ENCODE assay signal across 22 cellular contexts in genomic region chr2:83705146-83705545, GRCh38.
"Had no signal": no experiment of that assay in that cellular context is flagged by ENCODE, and none has a peak within 500 bp of the region (broad histone marks: within the 10 kb centered on the region; RNA-seq: fewer than 3 reads in every experiment).

No MANE protein-coding gene starts in this region.

- H3K27me3 ChIP-seq: foreskin keratinocyte, neutrophil, transverse colon had no signal

- H3K4me1 ChIP-seq: foreskin keratinocyte, left ventricle myocardium inferior, lower lobe of right lung, psoas muscle, transverse colon had no signal

- H3K27ac ChIP-seq: coronary artery, foreskin keratinocyte, left ventricle myocardium inferior, lower lobe of right lung, neutrophil, psoas muscle, skin epidermis, thoracic aorta, transverse colon had no signal

- ATAC-seq: foreskin keratinocyte; lower lobe of right lung; naive thymus-derived CD4-positive, alpha-beta T cell; psoas muscle; sciatic nerve; stimulated activated naive B cell treated with anti-CD40 and anti-IgM and Interleukin-4, amounts not matched to agents 10 μg/mL and 1 μg/mL and 100 μg/mL, for 72 hours; stimulated activated naive CD8-positive, alpha-beta T cell treated with anti-CD3 and anti-CD28 coated beads, Interleukin-15, amount 100 ng/mL, for 72 hours had no signal

- DNase-seq: effector CD4-positive, alpha-beta T cell; endodermal cell; erythroblast; foreskin keratinocyte; immature natural killer cell; left ventricle myocardium inferior; lower lobe of right lung; midbrain; naive thymus-derived CD4-positive, alpha-beta T cell; nephron progenitor cell; psoas muscle; retina; stimulated activated CD4-positive, alpha-beta T cell treated with anti-CD3 and anti-CD28 coated beads, Interleukin-2, amount 100 ng/mL, for 24 hours; stimulated activated CD4-positive, alpha-beta T cell treated with anti-CD3 and anti-CD28 coated beads, Interleukin-4, amount 100 ng/mL, for 4 hours; stimulated activated naive B cell treated with anti-CD40 and anti-IgM and Interleukin-4, amounts not matched to agents 10 μg/mL and 1 μg/mL and 100 μg/mL, for 72 hours; stimulated activated naive CD8-positive, alpha-beta T cell treated with anti-CD3 and anti-CD28 coated beads, Interleukin-15, amount 100 ng/mL, for 72 hours; transverse colon had no signal

- H3K9me3 ChIP-seq: lower lobe of right lung, neutrophil, psoas muscle, thoracic aorta, transverse colon had no signal

- H3K4me3 ChIP-seq: coronary artery, left ventricle myocardium inferior, lower lobe of right lung, psoas muscle, skin epidermis, thoracic aorta, transverse colon had no signal

- H3K36me3 ChIP-seq: left ventricle myocardium inferior, lower lobe of right lung, neutrophil, thoracic aorta, transverse colon had no signal
